In the genomic region with DNA sequence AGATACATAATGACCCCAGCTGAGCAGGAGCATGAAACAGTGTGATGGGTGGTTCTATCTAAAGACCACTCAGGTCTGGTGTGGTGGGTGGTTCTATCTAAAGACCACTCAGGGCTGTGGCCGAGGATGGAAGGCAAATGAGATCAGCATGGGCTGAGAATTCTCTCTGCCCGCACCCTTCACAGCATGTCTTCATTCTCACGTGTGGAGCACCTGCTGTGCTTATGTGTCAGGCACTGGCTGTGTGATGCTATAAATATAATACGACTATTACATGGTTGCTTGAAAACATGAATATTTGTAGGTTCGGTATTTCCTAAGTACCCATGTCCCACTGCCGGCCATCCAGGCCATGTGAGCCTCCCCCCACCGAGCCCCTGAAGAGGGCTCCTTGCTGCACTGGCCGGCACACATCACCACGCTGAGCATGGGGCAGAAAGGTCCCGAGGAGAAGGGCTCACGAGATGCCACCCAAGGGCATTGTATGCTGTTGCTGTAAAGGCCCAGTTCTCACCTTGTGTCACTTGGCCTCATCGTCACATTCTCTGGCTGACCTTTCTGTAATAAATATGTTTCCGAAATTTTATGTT, we compare ENCODE assay signal across 16 cellular contexts.
DNase-seq lines count a peak whose midpoint lies in the region; TF ChIP-seq lines count a peak whose summit lies in the region.
"Had no signal": no experiment of that assay in that cellular context is flagged by ENCODE, and none has a peak within 500 bp of the region (broad histone marks: within the 10 kb centered on the region; RNA-seq: fewer than 3 reads in every experiment).

No MANE protein-coding gene starts in this region.

- H3K36me3 ChIP-seq in BLaER1 treated with 17β-estradiol and CSF1 and Interleukin-3, amounts not matched to agents 10 nM and 100 nM: no peaks in the 10 kb centered on the region
- H3K36me3 ChIP-seq in SU-DHL-6 (ENCODE audit: low read length) (no peaks in the 10 kb centered on the region), testis (ENCODE audit: low read depth, missing control alignments) (no peaks in the 10 kb centered on the region)
- H3K36me3 ChIP-seq: HAP-1 had no signal

- whole genome bisulfite sequencing in testis, 2 donors: 64 to 79% methylated on average over 13 of the region's 13 CpGs

- TF ChIP-seq CTCF in SU-DHL-6 (IDR thresholded peaks at IDR 0.05; ENCODE audit: insufficient read depth, low read length, poor library complexity, severe bottlenecking): no peak
- no peak for TF ChIP-seq CTCF in osteocyte (IDR thresholded peaks at IDR 0.05)
- no peak for TF ChIP-seq CTCF in testis (IDR thresholded peaks at IDR 0.05)
- no peak for TF ChIP-seq CTCF in GM10248 (IDR thresholded peaks at IDR 0.05; ENCODE audit: control extremely low read depth, extremely low read depth, low read depth, missing control alignments)

- CTCF ChIA-PET in GM10248 (lab: Yijun Ruan, JAX): no interaction called here
- CTCF ChIA-PET in activated CD4-positive, alpha-beta T cell treated with anti-CD3 and anti-CD28 coated beads, Interleukin-2, amount 10 ng/mL, durations not matched to agents 7 days and 5 days (lab: Charles Lee): interaction anchor here (0.6 kb wide), 1 partner anchor 1968 kb away, joined by 5 read pairs; no protein-coding TSS in a partner anchor

- H3K27me3 ChIP-seq in BLaER1 treated with 17β-estradiol and CSF1 and Interleukin-3, amounts not matched to agents 10 nM and 100 nM: no peaks in the 10 kb centered on the region
- no peaks in the 10 kb centered on the region for H3K27me3 ChIP-seq in SU-DHL-6 (ENCODE audit: low read length)
- H3K27me3 ChIP-seq in testis: no peaks in the 10 kb centered on the region

- H4K20me1 ChIP-seq in BLaER1 treated with 17β-estradiol and CSF1 and Interleukin-3, amounts not matched to agents 10 nM and 100 nM: no peaks in the 10 kb centered on the region
- no peaks in the 10 kb centered on the region for H4K20me1 ChIP-seq in SU-DHL-6 (ENCODE audit: low read depth, low read length)

- no peaks in the 10 kb centered on the region for H3K9me2 ChIP-seq in SU-DHL-6 (replicated peaks; ENCODE audit: insufficient read depth, low read length)

- H3K27me3 Mint-ChIP-seq in osteocyte (ENCODE audit: unreplicated experiment): no peaks in the 10 kb centered on the region
- H3K27me3 Mint-ChIP-seq in activated CD4-positive, alpha-beta T cell treated with anti-CD3 and anti-CD28 coated beads, Interleukin-2, amount 10 ng/mL, durations not matched to agents 7 days and 5 days: no peaks in the 10 kb centered on the region
- H3K27me3 Mint-ChIP-seq: B cell had no signal

- POLR2A ChIA-PET in GM10248 (lab: Yijun Ruan, JAX): no interaction called here
- POLR2A ChIA-PET in activated CD4-positive, alpha-beta T cell treated with anti-CD3 and anti-CD28 coated beads, Interleukin-2, amount 10 ng/mL, durations not matched to agents 7 days and 5 days (lab: Charles Lee): no interaction called here

- peaks cover 0 to 5% (median 0%) of the 10 kb centered on the region in 11 experiments; a peak in 1 of 22 replicates for H3K9me3 ChIP-seq in BLaER1 treated with 17β-estradiol and CSF1 and Interleukin-3, amounts not matched to agents 10 nM and 100 nM (replicated peaks in 1 of 11)
- H3K9me3 ChIP-seq in SU-DHL-6 (ENCODE audit: insufficient read depth, low read length): no peaks in the 10 kb centered on the region
- H3K9me3 ChIP-seq in testis: no peaks in the 10 kb centered on the region
- H3K9me3 ChIP-seq: HAP-1 had no signal

- no peaks in the 10 kb centered on the region for H3K79me2 ChIP-seq in SU-DHL-6 (ENCODE audit: insufficient read depth, low read length)

- H3K4me2 ChIP-seq in BLaER1 treated with 17β-estradiol and CSF1 and Interleukin-3, amounts not matched to agents 10 nM and 100 nM: peak overlapping the region in 9 of 11 experiments; percentile 74 to 88 (median 83); a peak in 17 of 22 replicates
- peak overlapping the region; percentile 60 for H3K4me2 ChIP-seq in SU-DHL-6 (ENCODE audit: low read depth, low read length, poor library complexity, severe bottlenecking)

- no peak overlapping the region for H3K4me3 Mint-ChIP-seq in osteocyte (ENCODE audit: unreplicated experiment)
- no peak overlapping the region for H3K4me3 Mint-ChIP-seq in activated CD4-positive, alpha-beta T cell treated with anti-CD3 and anti-CD28 coated beads, Interleukin-2, amount 10 ng/mL, durations not matched to agents 7 days and 5 days
- H3K4me3 Mint-ChIP-seq: B cell; CD8-positive, alpha-beta T cell; HFFc6 had no signal

- no peak overlapping the region for H3K27ac Mint-ChIP-seq in osteocyte (ENCODE audit: unreplicated experiment)
- H3K27ac Mint-ChIP-seq in activated CD4-positive, alpha-beta T cell treated with anti-CD3 and anti-CD28 coated beads, Interleukin-2, amount 10 ng/mL, durations not matched to agents 7 days and 5 days: no peak overlapping the region
- H3K27ac Mint-ChIP-seq: B cell; CD14-positive monocyte; CD8-positive, alpha-beta T cell; HFFc6 had no signal

- no peaks in the 10 kb centered on the region for H3K36me3 Mint-ChIP-seq in osteocyte (ENCODE audit: unreplicated experiment)
- H3K36me3 Mint-ChIP-seq in activated CD4-positive, alpha-beta T cell treated with anti-CD3 and anti-CD28 coated beads, Interleukin-2, amount 10 ng/mL, durations not matched to agents 7 days and 5 days (ENCODE audit: low read depth): no peaks in the 10 kb centered on the region
- H3K36me3 Mint-ChIP-seq: CD14-positive monocyte; CD8-positive, alpha-beta T cell had no signal

- peak; percentile 88 for DNase-seq in NAMALWA (ENCODE audit: low spot score)
- DNase-seq in osteocyte (ENCODE audit: extremely low spot score, unreplicated experiment): peak; percentile 66
- no peak for DNase-seq in testis
- no peak for DNase-seq in GM10248 (ENCODE audit: extremely low spot score)
- DNase-seq in activated CD4-positive, alpha-beta T cell treated with anti-CD3 and anti-CD28 coated beads, Interleukin-2, amount 10 ng/mL, durations not matched to agents 7 days and 5 days: no peak
- DNase-seq: CD8-positive, alpha-beta T cell; COR-L47; DMS153; DMS79 treated with DMSO at 0.1 percent for 48 hours; EL; HFFc6 had no signal

- H3K4me3 ChIP-seq in BLaER1 treated with 17β-estradiol and CSF1 and Interleukin-3, amounts not matched to agents 10 nM and 100 nM: no peak overlapping the region
- H3K4me3 ChIP-seq in SU-DHL-6 (ENCODE audit: insufficient read depth, low read length, poor library complexity, severe bottlenecking) (no peak overlapping the region), testis (no peak overlapping the region)
- H3K4me3 ChIP-seq: HAP-1 had no signal

- H3K27ac ChIP-seq in BLaER1 treated with 17β-estradiol and CSF1 and Interleukin-3, amounts not matched to agents 10 nM and 100 nM: peak overlapping the region in 6 of 11 experiments; percentile 7 to 75 (median 54); a peak in 8 of 22 replicates
- H3K27ac ChIP-seq in SU-DHL-6 (ENCODE audit: low read depth, low read length): peak overlapping the region; percentile 65
- H3K27ac ChIP-seq in testis: no peak overlapping the region

- no peak for TF ChIP-seq POLR2A in testis (IDR thresholded peaks at IDR 0.05)

- peaks cover 21 to 70% (median 65%) of the 10 kb centered on the region in 10 experiments for H3K4me1 ChIP-seq in BLaER1 treated with 17β-estradiol and CSF1 and Interleukin-3, amounts not matched to agents 10 nM and 100 nM
- H3K4me1 ChIP-seq in testis: no peaks in the 10 kb centered on the region
- H3K4me1 ChIP-seq: HAP-1 had no signal

- H3F3A ChIP-seq in SU-DHL-6 (ENCODE audit: insufficient read depth): peaks cover 22% of the 10 kb centered on the region

- peaks cover 17% of the 10 kb centered on the region for H3K9me3 Mint-ChIP-seq in osteocyte (ENCODE audit: unreplicated experiment)
- H3K9me3 Mint-ChIP-seq in activated CD4-positive, alpha-beta T cell treated with anti-CD3 and anti-CD28 coated beads, Interleukin-2, amount 10 ng/mL, durations not matched to agents 7 days and 5 days: peaks cover 13% of the 10 kb centered on the region

- H3K4me1 Mint-ChIP-seq in osteocyte (ENCODE audit: unreplicated experiment): no peaks in the 10 kb centered on the region
- peaks cover 29% of the 10 kb centered on the region for H3K4me1 Mint-ChIP-seq in activated CD4-positive, alpha-beta T cell treated with anti-CD3 and anti-CD28 coated beads, Interleukin-2, amount 10 ng/mL, durations not matched to agents 7 days and 5 days
- H3K4me1 Mint-ChIP-seq: B cell had no signal

- intact Hi-C loops in testis (cut with DNase I; ENCODE audit: low total_unique reads): no loop called here

- peak overlapping the region; percentile 11 for H2AFZ ChIP-seq in SU-DHL-6 (ENCODE audit: low read depth, low read length, severe bottlenecking)

- no peak overlapping the region for H3K9ac ChIP-seq in BLaER1 treated with 17β-estradiol and CSF1 and Interleukin-3, amounts not matched to agents 10 nM and 100 nM
- H3K9ac ChIP-seq in SU-DHL-6 (ENCODE audit: low read length): peak overlapping the region; percentile 49; the same call in 1 of the 2 replicates

Comparison
In these comparisons a context has a peak if more than half of its experiments do, and no peak if none do; other contexts are left out.
1. H3K27ac ChIP-seq: peak in BLaER1 treated with 17β-estradiol and CSF1 and Interleukin-3, amounts not matched to agents 10 nM and 100 nM (6 of 11) and SU-DHL-6 (single experiment); none in testis (0 of 2).
2. DNase-seq: peak in NAMALWA (single experiment) and osteocyte (single experiment); none in testis (single experiment), GM10248 (single experiment) and activated CD4-positive, alpha-beta T cell treated with anti-CD3 and anti-CD28 coated beads, Interleukin-2, amount 10 ng/mL, durations not matched to agents 7 days and 5 days (single experiment).